ENCODE assay signal across 19 cellular contexts in the genomic region with DNA sequence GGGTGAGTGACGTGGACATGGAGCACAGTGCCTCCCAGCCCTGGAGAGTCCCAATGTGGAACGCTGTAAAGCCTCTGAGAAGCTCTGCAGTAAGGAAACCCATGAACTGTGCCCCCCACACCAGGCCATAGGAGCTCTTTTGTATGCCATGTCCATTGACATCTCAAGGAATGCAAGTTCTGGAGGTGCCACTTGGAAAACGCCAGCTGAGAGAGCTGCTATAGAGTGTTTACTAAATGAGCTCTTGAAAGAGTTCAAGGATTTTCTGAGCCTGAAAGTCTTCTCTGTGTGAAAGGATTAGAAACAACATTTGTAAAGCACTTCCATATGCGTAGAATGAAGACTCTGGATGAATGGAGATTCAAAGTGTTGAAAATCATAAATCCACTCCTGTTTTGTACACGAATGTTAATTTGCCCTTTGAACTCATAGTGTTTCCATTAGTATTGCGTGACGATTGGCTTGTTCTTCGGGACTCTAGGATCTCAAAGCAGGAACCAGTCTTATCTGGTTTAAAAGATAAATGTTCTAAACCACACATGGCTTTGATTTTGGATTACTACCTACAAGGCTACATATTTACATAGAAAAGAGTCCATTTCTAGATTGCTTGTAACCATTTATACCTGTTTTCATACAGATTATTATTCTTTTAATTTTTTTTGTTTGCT.
"Had no signal": no experiment of that assay in that cellular context is flagged by ENCODE, and none has a peak within 500 bp of the region (broad histone marks: within the 10 kb centered on the region; RNA-seq: fewer than 3 reads in every experiment).

No MANE protein-coding gene starts in this region.

- H3K9me3 Mint-ChIP-seq: dendritic cell treated with granulocyte-macrophage colony-stimulating factor and Interleukin-4, amounts not matched to agents 40 ng/mL and 50 ng/mL, for 4 days; effector memory CD8-positive, alpha-beta T cell; naive B cell; nephron had no signal

- H3K27me3 ChIP-seq: esophagus muscularis mucosa, gastrocnemius medialis, heart right ventricle, suprapubic skin had no signal

- H3K4me3 ChIP-seq: esophagus muscularis mucosa, gastrocnemius medialis, heart right ventricle, left ventricle myocardium inferior, lung, smooth muscle cell, suprapubic skin, tibial artery had no signal

- H3K4me1 Mint-ChIP-seq: naive B cell had no signal

- H3K27me3 Mint-ChIP-seq: dendritic cell treated with granulocyte-macrophage colony-stimulating factor and Interleukin-4, amounts not matched to agents 40 ng/mL and 50 ng/mL, for 4 days had no signal

- H3K36me3 ChIP-seq: esophagus muscularis mucosa, gastrocnemius medialis, heart right ventricle, left ventricle myocardium inferior, suprapubic skin, tibial artery had no signal

- H3K4me2 ChIP-seq: smooth muscle cell had no signal

- H3K4me3 Mint-ChIP-seq: dendritic cell treated with granulocyte-macrophage colony-stimulating factor and Interleukin-4, amounts not matched to agents 40 ng/mL and 50 ng/mL, for 4 days; effector memory CD8-positive, alpha-beta T cell; naive B cell; nephron had no signal

- H3K27ac ChIP-seq: epithelial cell of prostate, esophagus muscularis mucosa, gastrocnemius medialis, heart right ventricle, left ventricle myocardium inferior, suprapubic skin, tibial artery had no signal

- ATAC-seq: effector memory CD8-positive, alpha-beta T cell; gastrocnemius medialis; right cardiac atrium; stimulated activated naive CD8-positive, alpha-beta T cell treated with anti-CD3 and anti-CD28 coated beads, Interleukin-15, Interleukin-2, amounts not matched to agents 100 U/mL and 50 U/mL, for 24 hours had no signal

- H3K9me3 ChIP-seq: esophagus muscularis mucosa, gastrocnemius medialis, heart right ventricle, left ventricle myocardium inferior, suprapubic skin, tibial artery had no signal

- DNase-seq: cerebellar nuclear complex; effector memory CD8-positive, alpha-beta T cell; gastrocnemius medialis; heart right ventricle; islet precursor cell; left ventricle myocardium inferior; mesenchymal stem cell; naive B cell; right cardiac atrium; stimulated activated CD4-positive, alpha-beta T cell treated with anti-CD3 and anti-CD28 coated beads, Interleukin-2, amount 100 ng/mL, for 48 hours; stimulated activated naive CD8-positive, alpha-beta T cell treated with anti-CD3 and anti-CD28 coated beads, Interleukin-15, Interleukin-2, amounts not matched to agents 100 U/mL and 50 U/mL, for 24 hours; tibial artery had no signal

- H3K36me3 Mint-ChIP-seq: naive B cell had no signal

- H3K27ac Mint-ChIP-seq: dendritic cell treated with granulocyte-macrophage colony-stimulating factor and Interleukin-4, amounts not matched to agents 40 ng/mL and 50 ng/mL, for 4 days; effector memory CD8-positive, alpha-beta T cell; naive B cell; nephron had no signal

- H3K4me1 ChIP-seq: esophagus muscularis mucosa, gastrocnemius medialis, tibial artery had no signal
